In the genomic region with DNA sequence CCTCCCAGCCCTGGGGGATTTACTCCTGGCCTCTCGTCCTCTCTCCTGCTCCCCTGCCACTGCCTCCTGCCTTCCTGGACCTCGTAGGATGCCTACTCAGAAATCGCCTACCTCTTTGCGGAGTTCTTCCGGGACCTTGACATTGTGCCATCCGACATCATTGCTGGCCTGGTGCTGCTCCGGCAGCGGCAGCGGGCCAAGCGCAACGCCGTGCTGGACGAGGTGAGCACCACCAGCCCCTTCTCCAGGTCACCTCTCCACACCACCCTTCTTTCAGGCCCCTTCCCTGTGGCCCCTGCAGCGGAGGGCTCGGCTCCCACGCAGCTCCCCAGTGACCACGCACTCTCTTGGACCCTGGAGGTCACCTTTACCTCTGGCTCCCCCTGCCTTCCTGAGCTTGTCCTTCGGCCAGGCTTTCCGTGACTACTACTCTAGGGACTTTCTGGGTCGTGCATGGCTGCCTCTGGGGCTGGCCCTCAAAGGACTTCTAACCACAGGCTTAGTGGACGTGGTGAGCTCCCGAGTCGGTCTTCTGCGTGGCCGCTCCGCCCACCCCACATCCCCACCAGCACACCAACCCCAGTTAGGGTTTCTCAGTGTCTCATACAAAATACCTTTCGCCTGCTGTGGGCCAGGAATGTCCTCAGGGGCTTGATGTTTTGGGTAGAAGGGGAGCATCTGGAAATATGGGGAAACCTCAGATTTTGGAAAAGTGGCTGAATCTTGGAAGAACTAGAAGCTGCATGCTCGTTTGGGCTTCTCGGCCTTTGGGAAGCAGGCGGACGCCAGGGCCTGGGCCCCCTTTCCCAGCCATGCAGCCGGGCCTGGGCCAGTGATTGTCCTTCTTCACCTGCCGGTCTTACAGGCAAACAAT, we compare ENCODE assay signal across 18 cellular contexts. TPM values are rescaled to one million over a fixed set of nuclear protein-coding genes. Genes with fewer than 3 reads are reported as not detected.
DNase-seq lines count a peak whose midpoint lies in the region; ATAC-seq and TF ChIP-seq lines count a peak whose summit lies in the region.
"Had no signal": no experiment of that assay in that cellular context is flagged by ENCODE, and none has a peak within 500 bp of the region (broad histone marks: within the 10 kb centered on the region; RNA-seq: fewer than 3 reads in every experiment).

No MANE protein-coding gene starts in this region.

- H3K4me3 Mint-ChIP-seq in activated naive CD4-positive, alpha-beta T cell treated with anti-CD3 and anti-CD28 coated beads, Interleukin-2, amount 10 ng/mL, durations not matched to agents 7 days and 5 days: no peak overlapping the region
- no peak overlapping the region for H3K4me3 Mint-ChIP-seq in T-helper 17 cell
- H3K4me3 Mint-ChIP-seq: activated naive CD4-positive, alpha-beta T cell treated with anti-CD3 and anti-CD28 coated beads, Interleukin-2, amount 50 U/mL, for 24 hours; CD4-positive, alpha-beta T cell; natural killer cell treated with Interleukin-12 subunit alpha and Interleukin-12 subunit beta and Interleukin-15 and Interleukin-18, amount 100 ng/mL, for 72 hours had no signal

- peak overlapping the region; percentile 21 for H3K27ac Mint-ChIP-seq in activated naive CD4-positive, alpha-beta T cell treated with anti-CD3 and anti-CD28 coated beads, Interleukin-2, amount 10 ng/mL, durations not matched to agents 7 days and 5 days
- no peak overlapping the region for H3K27ac Mint-ChIP-seq in activated naive CD4-positive, alpha-beta T cell treated with anti-CD3 and anti-CD28 coated beads, Interleukin-2, amount 50 U/mL, for 72 hours
- H3K27ac Mint-ChIP-seq in T-helper 17 cell: peak overlapping the region; percentile 41
- H3K27ac Mint-ChIP-seq: activated naive CD4-positive, alpha-beta T cell treated with anti-CD3 and anti-CD28 coated beads, Interleukin-2, amount 50 U/mL, for 24 hours; CD4-positive, alpha-beta T cell; natural killer cell treated with Interleukin-12 subunit alpha and Interleukin-12 subunit beta and Interleukin-15 and Interleukin-18, amount 100 ng/mL, for 72 hours had no signal

- H2AFZ ChIP-seq in hepatocyte: no peak overlapping the region

- no peak for ATAC-seq in activated naive CD4-positive, alpha-beta T cell treated with anti-CD3 and anti-CD28 coated beads, Interleukin-2, amount 50 U/mL, for 72 hours
- no peak for ATAC-seq in T-helper 17 cell
- ATAC-seq: natural killer cell treated with Interleukin-12 subunit alpha and Interleukin-12 subunit beta and Interleukin-15 and Interleukin-18, amount 100 ng/mL, for 72 hours had no signal

- no peaks in the 10 kb centered on the region for H3K4me1 Mint-ChIP-seq in activated naive CD4-positive, alpha-beta T cell treated with anti-CD3 and anti-CD28 coated beads, Interleukin-2, amount 10 ng/mL, durations not matched to agents 7 days and 5 days
- H3K4me1 Mint-ChIP-seq in T-helper 17 cell: peaks cover 2% of the 10 kb centered on the region

- H3K79me2 ChIP-seq in hepatocyte: no peaks in the 10 kb centered on the region

- no peak for TF ChIP-seq POLR2A in testis (IDR thresholded peaks at IDR 0.05)

- no peaks in the 10 kb centered on the region for H3K27me3 ChIP-seq in testis
- no peaks in the 10 kb centered on the region for H3K27me3 ChIP-seq in hepatocyte
- H3K27me3 ChIP-seq: Peyer's patch, thyroid gland had no signal

- H3K27ac ChIP-seq in testis (peak overlapping the region; percentile 1 to 74), hepatocyte (no peak overlapping the region)
- H3K27ac ChIP-seq: Peyer's patch, thyroid gland had no signal

- H3K4me1 ChIP-seq in testis (peaks cover 47% of the 10 kb centered on the region), hepatocyte (ENCODE audit: insufficient read depth) (no peaks in the 10 kb centered on the region)
- H3K4me1 ChIP-seq: Peyer's patch had no signal

- no peak for DNase-seq in activated naive CD4-positive, alpha-beta T cell treated with anti-CD3 and anti-CD28 coated beads, Interleukin-2, amount 10 ng/mL, durations not matched to agents 7 days and 5 days
- no peak for DNase-seq in activated naive CD4-positive, alpha-beta T cell treated with anti-CD3 and anti-CD28 coated beads, Interleukin-2, amount 50 U/mL, for 72 hours (ENCODE audit: low spot score in 2 of 2)
- no peak for DNase-seq in T-helper 17 cell
- peak; percentile 73 for DNase-seq in islet precursor cell
- DNase-seq in testis: no peak
- DNase-seq in NAMALWA (ENCODE audit: low spot score): no peak
- DNase-seq in hepatocyte (ENCODE audit: low spot score): no peak
- no peak for DNase-seq in activated effector memory CD4-positive, alpha-beta T cell treated with Interleukin-2 at 50 U/mL for 16 hours
- DNase-seq: activated CD4-positive, alpha-beta T cell treated with anti-CD3 and anti-CD28 coated beads, Interleukin-2, amount 50 U/mL, for 1 hour; activated T-cell treated with anti-CD3 and anti-CD28 coated beads for 4 hours; CD4-positive, alpha-beta T cell; central memory CD4-positive, alpha-beta T cell; Peyer's patch; stimulated activated CD4-positive, alpha-beta T cell treated with anti-CD3 and anti-CD28 coated beads, Interleukin-1b, Interleukin-23, amount 100 ng/mL, for 48 hours had no signal

- H3K9me2 ChIP-seq in hepatocyte (replicated peaks; ENCODE audit: insufficient read depth): no peaks in the 10 kb centered on the region

- WGBS in testis, 2 donors: 88 to 89% methylated on average over 22 to 33 of the region's 33 CpGs
- WGBS in hepatocyte (ENCODE audit: low lambda C conversion rate, missing lambda C conversion rate): 93% methylated on average over 19 of the region's 33 CpGs

- no peak overlapping the region for H3K4me2 ChIP-seq in hepatocyte

- H3K4me3 ChIP-seq in testis (no peak overlapping the region), hepatocyte (no peak overlapping the region)
- H3K4me3 ChIP-seq: lung, Peyer's patch, thyroid gland had no signal

- intact Hi-C loops in testis (cut with DNase I; ENCODE audit: low total_unique reads): no loop called here

- H3K36me3 ChIP-seq in testis (ENCODE audit: low read depth, missing control alignments) (no peaks in the 10 kb centered on the region), hepatocyte (replicated peaks; ENCODE audit: insufficient read depth, low read depth) (no peaks in the 10 kb centered on the region)
- H3K36me3 ChIP-seq: thyroid gland had no signal

- no peaks in the 10 kb centered on the region for H3K9me3 Mint-ChIP-seq in activated naive CD4-positive, alpha-beta T cell treated with anti-CD3 and anti-CD28 coated beads, Interleukin-2, amount 10 ng/mL, durations not matched to agents 7 days and 5 days
- no peaks in the 10 kb centered on the region for H3K9me3 Mint-ChIP-seq in activated naive CD4-positive, alpha-beta T cell treated with anti-CD3 and anti-CD28 coated beads, Interleukin-2, amount 50 U/mL, for 72 hours
- H3K9me3 Mint-ChIP-seq: activated naive CD4-positive, alpha-beta T cell treated with anti-CD3 and anti-CD28 coated beads, Interleukin-2, amount 50 U/mL, for 24 hours; CD4-positive, alpha-beta T cell; natural killer cell treated with Interleukin-12 subunit alpha and Interleukin-12 subunit beta and Interleukin-15 and Interleukin-18, amount 100 ng/mL, for 72 hours had no signal

- H3K9me3 ChIP-seq in T-helper 17 cell (ENCODE audit: control insufficient read depth, low read length, poor library complexity, severe bottlenecking) (no peaks in the 10 kb centered on the region), testis (no peaks in the 10 kb centered on the region), hepatocyte (ENCODE audit: low read depth) (no peaks in the 10 kb centered on the region)
- H3K9me3 ChIP-seq: Peyer's patch, thyroid gland had no signal

- CTCF ChIA-PET in activated naive CD4-positive, alpha-beta T cell treated with anti-CD3 and anti-CD28 coated beads, Interleukin-2, amount 10 ng/mL, durations not matched to agents 7 days and 5 days (lab: Charles Lee): interaction anchor here (1.0 to 1.6 kb wide), 3 partner anchors 13 to 90 kb away, joined by 4 to 5 read pairs (median 5); no protein-coding TSS in a partner anchor

- no peaks in the 10 kb centered on the region for H4K20me1 ChIP-seq in hepatocyte (ENCODE audit: insufficient read depth, poor library complexity, severe bottlenecking)

- H3K27me3 Mint-ChIP-seq in activated naive CD4-positive, alpha-beta T cell treated with anti-CD3 and anti-CD28 coated beads, Interleukin-2, amount 10 ng/mL, durations not matched to agents 7 days and 5 days: peaks cover 13% of the 10 kb centered on the region
- H3K27me3 Mint-ChIP-seq in T-helper 17 cell: no peaks in the 10 kb centered on the region
- H3K27me3 Mint-ChIP-seq: activated naive CD4-positive, alpha-beta T cell treated with anti-CD3 and anti-CD28 coated beads, Interleukin-2, amount 50 U/mL, for 24 hours; CD4-positive, alpha-beta T cell had no signal

- TF ChIP-seq CTCF in testis (IDR thresholded peaks at IDR 0.05) (no peak), hepatocyte (IDR thresholded peaks at IDR 0.05; ENCODE audit: poor library complexity) (no peak)

- no peaks in the 10 kb centered on the region for H3K36me3 Mint-ChIP-seq in activated naive CD4-positive, alpha-beta T cell treated with anti-CD3 and anti-CD28 coated beads, Interleukin-2, amount 10 ng/mL, durations not matched to agents 7 days and 5 days
- no peaks in the 10 kb centered on the region for H3K36me3 Mint-ChIP-seq in activated naive CD4-positive, alpha-beta T cell treated with anti-CD3 and anti-CD28 coated beads, Interleukin-2, amount 50 U/mL, for 72 hours
- H3K36me3 Mint-ChIP-seq in T-helper 17 cell (ENCODE audit: low read depth): no peaks in the 10 kb centered on the region
- H3K36me3 Mint-ChIP-seq: activated naive CD4-positive, alpha-beta T cell treated with anti-CD3 and anti-CD28 coated beads, Interleukin-2, amount 50 U/mL, for 24 hours; natural killer cell treated with Interleukin-12 subunit alpha and Interleukin-12 subunit beta and Interleukin-15 and Interleukin-18, amount 100 ng/mL, for 72 hours had no signal

RNA-seq across cellular contexts. Expression of gene MYRF, which starts 24.1 kb away (rescaled TPM):
- 1 to 10 TPM in 1 of 2 donors, under 1 TPM in 1; 0.93 to 1.6 TPM for total RNA-seq in activated naive CD4-positive, alpha-beta T cell treated with anti-CD3 and anti-CD28 coated beads, Interleukin-2, amount 50 U/mL, for 72 hours
- total RNA-seq in T-helper 17 cell (1 to 10 TPM in 1 of 2 donors, under 1 TPM in 1; 0.47 to 1.5 TPM), testis (10 to 100 TPM in 1 of 2 donors, 1 to 10 TPM in 1; 9.2 to 10.7 TPM), hepatocyte (42.2 and 57.3 TPM in 2 replicates)
- polyA plus RNA-seq in testis (ENCODE audit: insufficient read depth, low read depth, low replicate concordance) (15.2 TPM), hepatocyte (96.7 and 115 TPM in 2 replicates)

RNA-seq across cellular contexts. Expression of gene DAGLA, which starts 48.1 kb away (rescaled TPM):
- total RNA-seq in activated naive CD4-positive, alpha-beta T cell treated with anti-CD3 and anti-CD28 coated beads, Interleukin-2, amount 50 U/mL, for 72 hours: under 1 TPM in 1 of 2 donors, not detected in 1; 0.19 TPM
- 1 to 10 TPM; 1.3 to 2.1 TPM for total RNA-seq in T-helper 17 cell
- total RNA-seq in testis: 1 to 10 TPM; 7.1 to 8.3 TPM
- polyA plus RNA-seq in testis (ENCODE audit: insufficient read depth, low read depth, low replicate concordance): 5.1 TPM
- 5.5 and 8.9 TPM in 2 replicates for total RNA-seq in hepatocyte
- 7.4 and 8.3 TPM in 2 replicates for polyA plus RNA-seq in hepatocyte

Comparison
In these comparisons a context has a peak if more than half of its experiments do, and no peak if none do; other contexts are left out.
1. H3K27ac Mint-ChIP-seq: peak in activated naive CD4-positive, alpha-beta T cell treated with anti-CD3 and anti-CD28 coated beads, Interleukin-2, amount 10 ng/mL, durations not matched to agents 7 days and 5 days (single experiment) and T-helper 17 cell (single experiment); none in activated naive CD4-positive, alpha-beta T cell treated with anti-CD3 and anti-CD28 coated beads, Interleukin-2, amount 50 U/mL, for 72 hours (0 of 2).